ENCODE assay signal across 19 cellular contexts in genomic region chr1:8216005-8216404, GRCh38.
DNase-seq lines count a peak whose midpoint lies in the region; ATAC-seq, FAIRE-seq and TF ChIP-seq lines count a peak whose summit lies in the region.
"Had no signal": no experiment of that assay in that cellular context is flagged by ENCODE, and none has a peak within 500 bp of the region (broad histone marks: within the 10 kb centered on the region; RNA-seq: fewer than 3 reads in every experiment).

No MANE protein-coding gene starts in this region.

- H3K9me3 ChIP-seq in A549 (no peaks in the 10 kb centered on the region), Caco-2 (no peaks in the 10 kb centered on the region), gastrocnemius medialis (no peaks in the 10 kb centered on the region)
- no peaks in the 10 kb centered on the region for H3K9me3 ChIP-seq in naive thymus-derived CD4-positive, alpha-beta T cell (ENCODE audit: control insufficient read depth in 2 of 3, low read length in 3 of 3)
- H3K9me3 ChIP-seq: breast epithelium, pancreas, right lobe of liver had no signal

- TF ChIP-seq CTCF in A549 (IDR thresholded peaks at IDR 0.05) (no peak), Caco-2 (IDR thresholded peaks at IDR 0.05; ENCODE audit: insufficient read depth in 1 of 2, low read depth in 1 of 2, low read length in 1 of 2, severe bottlenecking in 1 of 2, unreplicated experiment in 1 of 2) (no peak), gastrocnemius medialis (IDR thresholded peaks at IDR 0.05 in 4 of 5, conservative IDR thresholded peaks at IDR 0.05 in 1 of 5) (no peak)

- FAIRE-seq in A549 (lab: Jason Lieb, UNC) (no peak), urothelium cell line (lab: Jason Lieb, UNC) (no peak)
- FAIRE-seq: pancreas had no signal

- no peaks in the 10 kb centered on the region for H3K36me3 Mint-ChIP-seq in Caco-2 (ENCODE audit: insufficient read depth, unreplicated experiment)
- peaks cover 3% of the 10 kb centered on the region for H3K36me3 Mint-ChIP-seq in central memory CD8-positive, alpha-beta T cell (ENCODE audit: insufficient read depth)
- peaks cover 0 to 7% (median 0%) of the 10 kb centered on the region in 5 donors for H3K36me3 Mint-ChIP-seq in naive thymus-derived CD4-positive, alpha-beta T cell
- H3K36me3 Mint-ChIP-seq: stimulated activated memory B cell treated with anti-CD40 and anti-IgM and Interleukin-4, amounts not matched to agents 10 μg/mL and 1 μg/mL and 100 μg/mL, for 72 hours had no signal

- H3K4me2 ChIP-seq in A549 = no peak overlapping the region

- H3K27me3 Mint-ChIP-seq in Caco-2 (ENCODE audit: insufficient read depth, unreplicated experiment) = no peaks in the 10 kb centered on the region
- peaks cover 50% of the 10 kb centered on the region for H3K27me3 Mint-ChIP-seq in central memory CD8-positive, alpha-beta T cell
- H3K27me3 Mint-ChIP-seq in naive thymus-derived CD4-positive, alpha-beta T cell = peaks cover 36 to 56% (median 52%) of the 10 kb centered on the region in 5 donors

- H3K27me3 ChIP-seq in Caco-2 (replicated peaks; ENCODE audit: control insufficient read depth, insufficient read depth, low read length) = no peaks in the 10 kb centered on the region
- H3K27me3 ChIP-seq in naive thymus-derived CD4-positive, alpha-beta T cell (ENCODE audit: control insufficient read depth in 2 of 2, insufficient read depth in 2 of 2, low read length in 2 of 2) = peaks cover 0 to 5% of the 10 kb centered on the region in 2 donors
- no peaks in the 10 kb centered on the region for H3K27me3 ChIP-seq in gastrocnemius medialis
- H3K27me3 ChIP-seq: breast epithelium, pancreas, right lobe of liver had no signal

- H3K36me3 ChIP-seq in Caco-2 (ENCODE audit: control insufficient read depth, insufficient read depth, low read length) = no peaks in the 10 kb centered on the region
- H3K36me3 ChIP-seq in naive thymus-derived CD4-positive, alpha-beta T cell (ENCODE audit: control insufficient read depth in 2 of 3, insufficient read depth in 3 of 3, low read length in 3 of 3) = no peaks in the 10 kb centered on the region
- H3K36me3 ChIP-seq in gastrocnemius medialis = no peaks in the 10 kb centered on the region
- H3K36me3 ChIP-seq: breast epithelium, pancreas, right lobe of liver had no signal

- WGBS in A549 (ENCODE audit: missing lambda C conversion rate) = 48% methylated on average over 1 of the region's 1 CpG

- in situ Hi-C loops in gastrocnemius medialis (cut with MboI; ENCODE audit: low sequenced_read_pairs in 4 of 4) = no loop called here

- no peak overlapping the region for H3K4me3 Mint-ChIP-seq in Caco-2 (ENCODE audit: unreplicated experiment)
- H3K4me3 Mint-ChIP-seq in central memory CD8-positive, alpha-beta T cell = peak overlapping the region; percentile 18
- peak overlapping the region in 9 of 10 donors; percentile 13 to 68 (median 60) for H3K4me3 Mint-ChIP-seq in naive thymus-derived CD4-positive, alpha-beta T cell
- H3K4me3 Mint-ChIP-seq: stimulated activated memory B cell treated with anti-CD40 and anti-IgM and Interleukin-4, amounts not matched to agents 10 μg/mL and 1 μg/mL and 100 μg/mL, for 72 hours had no signal

- TF ChIP-seq POLR2A in A549 (IDR thresholded peaks at IDR 0.05; ENCODE audit: low read length) = no peak
- TF ChIP-seq POLR2A in gastrocnemius medialis (IDR thresholded peaks at IDR 0.05) = no peak

- no TSS peak for BruUV-seq in Caco-2 (replicated peaks; lab: Mats Ljungman, UMichigan)

- peaks cover 10% of the 10 kb centered on the region for H3K4me1 Mint-ChIP-seq in Caco-2 (ENCODE audit: low read depth, unreplicated experiment)
- H3K4me1 Mint-ChIP-seq in central memory CD8-positive, alpha-beta T cell = peaks cover 33% of the 10 kb centered on the region
- H3K4me1 Mint-ChIP-seq in naive thymus-derived CD4-positive, alpha-beta T cell = peaks cover 10 to 36% (median 14%) of the 10 kb centered on the region in 7 donors
- H3K4me1 Mint-ChIP-seq: stimulated activated memory B cell treated with anti-CD40 and anti-IgM and Interleukin-4, amounts not matched to agents 10 μg/mL and 1 μg/mL and 100 μg/mL, for 72 hours had no signal

- POLR2A ChIA-PET in A549 (lab: Yijun Ruan, JAX) (no interaction called here), Caco-2 (lab: Charles Lee) (no interaction called here)
- POLR2A ChIA-PET in naive thymus-derived CD4-positive, alpha-beta T cell (lab: Charles Lee) = no interaction called here

- no peaks in the 10 kb centered on the region for H3K9me3 Mint-ChIP-seq in Caco-2 (ENCODE audit: unreplicated experiment)
- no peaks in the 10 kb centered on the region for H3K9me3 Mint-ChIP-seq in central memory CD8-positive, alpha-beta T cell
- H3K9me3 Mint-ChIP-seq in naive thymus-derived CD4-positive, alpha-beta T cell = peaks cover 0 to 5% (median 0%) of the 10 kb centered on the region in 11 donors
- H3K9me3 Mint-ChIP-seq: activated T-helper 1 cell treated with anti-CD3 and anti-CD28 coated beads, Interleukin-12 subunit alpha, Interleukin-12 subunit beta, Interleukin-2, Interleukin-4 antibody, amounts not matched to agents 30 ng/mL and 10 ng/mL and 1 ng/mL, durations not matched to agents 14 hours and 24 hours and 36 hours; H9; stimulated activated memory B cell treated with anti-CD40 and anti-IgM and Interleukin-4, amounts not matched to agents 10 μg/mL and 1 μg/mL and 100 μg/mL, for 72 hours had no signal

- H3K4me1 ChIP-seq in A549 = peaks cover 54% of the 10 kb centered on the region
- H3K4me1 ChIP-seq in Caco-2 = peaks cover 13% of the 10 kb centered on the region; the same call in 1 of the 2 replicates
- peaks cover 3 to 10% of the 10 kb centered on the region in 2 donors for H3K4me1 ChIP-seq in naive thymus-derived CD4-positive, alpha-beta T cell (ENCODE audit: control insufficient read depth in 2 of 2, insufficient read depth in 2 of 2, low read length in 2 of 2)
- peaks cover 4 to 20% of the 10 kb centered on the region in 2 donors for H3K4me1 ChIP-seq in gastrocnemius medialis

- TF ChIP-seq EP300 in A549 (IDR thresholded peaks at IDR 0.05) = no peak

- no peak for TF ChIP-seq RAD21 in A549 (conservative IDR thresholded peaks at IDR 0.05 in 1 of 2, IDR thresholded peaks at IDR 0.05 in 1 of 2)

- DNase-seq in A549 (ENCODE audit: low read depth in 1 of 2, low spot score in 1 of 2) (no peak), Caco-2 (no peak), urothelium cell line (ENCODE audit: low spot score) (no peak), gastrocnemius medialis (no peak), NCI-H510A treated with DMSO at 0.1 percent for 48 hours (lab: John Stamatoyannopoulos, UW) (no peak)
- DNase-seq in central memory CD8-positive, alpha-beta T cell (ENCODE audit: low spot score in 2 of 2) = no peak
- DNase-seq in naive thymus-derived CD4-positive, alpha-beta T cell = no peak
- DNase-seq: activated CD4-positive, alpha-beta T cell treated with anti-CD3 and anti-CD28 coated beads for 1 hour; DMS79 treated with DMSO at 0.1 percent for 48 hours; H9; NCI-H1417; NCI-H2107; NCI-H510A; pancreas; right lobe of liver had no signal

- ATAC-seq in A549 (no peak), gastrocnemius medialis (no peak), GM19395 (IDR thresholded peaks at IDR 0.05; ENCODE audit: unreplicated experiment) (no peak)
- ATAC-seq in central memory CD8-positive, alpha-beta T cell (replicated peaks; ENCODE audit: extremely low read depth, poor library complexity, severe bottlenecking) = no peak
- ATAC-seq in naive thymus-derived CD4-positive, alpha-beta T cell = no peak
- ATAC-seq: stimulated activated memory B cell treated with anti-CD40 and anti-IgM and Interleukin-4, amounts not matched to agents 10 μg/mL and 1 μg/mL and 100 μg/mL, for 72 hours had no signal

- CTCF ChIA-PET in A549 (lab: Yijun Ruan, JAX) (no interaction called here), Caco-2 (lab: Charles Lee) (interaction anchor here (0.6 kb wide), 1 partner anchor 198 kb away, joined by 3 read pairs; no protein-coding TSS in a partner anchor)
- CTCF ChIA-PET in naive thymus-derived CD4-positive, alpha-beta T cell (lab: Charles Lee) = no interaction called here

- no peak overlapping the region for H3K4me3 ChIP-seq in A549
- H3K4me3 ChIP-seq in Caco-2 (ENCODE audit: low read depth, low read length) = no peak overlapping the region
- H3K4me3 ChIP-seq in naive thymus-derived CD4-positive, alpha-beta T cell (ENCODE audit: low read length) = no peak overlapping the region
- H3K4me3 ChIP-seq in gastrocnemius medialis = no peak overlapping the region
- H3K4me3 ChIP-seq: pancreas had no signal

- peak overlapping the region; percentile 71 for H3K27ac Mint-ChIP-seq in Caco-2 (ENCODE audit: unreplicated experiment)
- no peak overlapping the region for H3K27ac Mint-ChIP-seq in central memory CD8-positive, alpha-beta T cell (ENCODE audit: low read depth)
- H3K27ac Mint-ChIP-seq in naive thymus-derived CD4-positive, alpha-beta T cell = no peak overlapping the region
- H3K27ac Mint-ChIP-seq: activated T-helper 1 cell treated with anti-CD3 and anti-CD28 coated beads, Interleukin-12 subunit alpha, Interleukin-12 subunit beta, Interleukin-2, Interleukin-4 antibody, amounts not matched to agents 30 ng/mL and 10 ng/mL and 1 ng/mL, durations not matched to agents 14 hours and 24 hours and 36 hours; stimulated activated memory B cell treated with anti-CD40 and anti-IgM and Interleukin-4, amounts not matched to agents 10 μg/mL and 1 μg/mL and 100 μg/mL, for 72 hours had no signal

- intact Hi-C loops in Caco-2 (cut with micrococcal nuclease; ENCODE audit: unreplicated experiment) = no loop called here
- intact Hi-C loops in naive thymus-derived CD4-positive, alpha-beta T cell (cut with micrococcal nuclease) = no loop called here
- intact Hi-C loops in gastrocnemius medialis (cut with DNase I; ENCODE audit: low total_unique reads) = loop anchor here (5.0 kb wide), 1 partner anchor 189 kb away; the partner anchor contains the start of gene ERRFI1

- H3K27ac ChIP-seq in A549 (peak overlapping the region; percentile 95 to 98), gastrocnemius medialis (no peak overlapping the region)
- no peak overlapping the region for H3K27ac ChIP-seq in naive thymus-derived CD4-positive, alpha-beta T cell (ENCODE audit: low read depth, low read length)

TF ChIP-seq in A549, 52 proteins besides CTCF, POLR2A, EP300 and RAD21 (continues in another document):
- TF ChIP-seq HDAC2 (IDR thresholded peaks at IDR 0.05) (no peak), MAX (IDR thresholded peaks at IDR 0.05) (no peak), MAZ (IDR thresholded peaks at IDR 0.05; ENCODE audit: borderline replicate concordance, low read depth, low read length) (no peak), ESRRA (IDR thresholded peaks at IDR 0.05; ENCODE audit: borderline replicate concordance, low read length) (no peak), GATA3 (IDR thresholded peaks at IDR 0.05; ENCODE audit: borderline replicate concordance) (no peak), E2F6 (IDR thresholded peaks at IDR 0.05; ENCODE audit: borderline replicate concordance, low read depth) (no peak)

Comparison
In these comparisons a context has a peak if more than half of its experiments do, and no peak if none do; other contexts are left out.
1. H3K27ac ChIP-seq: peak in A549 (2 of 2); none in naive thymus-derived CD4-positive, alpha-beta T cell (single experiment) and gastrocnemius medialis (0 of 4).